ENCODE assay signal across 8 cellular contexts in genomic region chr3:138686771-138687221, GRCh38.
DNase-seq lines count a peak whose midpoint lies in the region; ATAC-seq and TF ChIP-seq lines count a peak whose summit lies in the region.

No MANE protein-coding gene starts in this region.

- H3K9me1 ChIP-seq in IMR-90 (ENCODE audit: insufficient read depth, low read length) = no peaks in the 10 kb centered on the region

- no peak overlapping the region for H4K5ac ChIP-seq in IMR-90 (ENCODE audit: low read depth, low read length)

- peak overlapping the region; percentile 1; the same call in 1 of the 2 replicates for H3K4me2 ChIP-seq in IMR-90 (ENCODE audit: low read depth, low read length)

- DNase-seq in NCI-H2196 (lab: John Stamatoyannopoulos, UW; ENCODE audit: unreplicated experiment) = peak; percentile 50
- no peak for DNase-seq in NCI-H2196 treated with DMSO at 0.1 percent for 48 hours (lab: John Stamatoyannopoulos, UW; ENCODE audit: unreplicated experiment)
- DNase-seq in IMR-90 = peak; percentile 89
- no peak for DNase-seq in central memory CD8-positive, alpha-beta T cell (ENCODE audit: low spot score in 2 of 2)
- peak in 1 of 2 donors; percentile 21 for DNase-seq in stimulated activated naive CD8-positive, alpha-beta T cell treated with anti-CD3 and anti-CD28 coated beads, Interleukin-15, amount 100 ng/mL, for 72 hours
- no peak for DNase-seq in esophagus muscularis mucosa (ENCODE audit: extremely low spot score)
- DNase-seq in anterior cingulate cortex (lab: John Stamatoyannopoulos, UW) = no peak

- CTCF ChIA-PET in IMR-90 (lab: Yijun Ruan, JAX) = interaction anchor here (0.6 to 3.3 kb wide), 5 partner anchors 17 to 237 kb away, joined by 3 to 12 read pairs (median 3); no protein-coding TSS in a partner anchor

- H3K27me3 ChIP-seq in IMR-90 (ENCODE audit: control insufficient read depth, insufficient read depth, low read length) = no peaks in the 10 kb centered on the region
- H3K27me3 ChIP-seq in esophagus muscularis mucosa = no peaks in the 10 kb centered on the region

- no peaks in the 10 kb centered on the region for H3K36me3 ChIP-seq in IMR-90 (ENCODE audit: control insufficient read depth, insufficient read depth, low read length)
- H3K36me3 ChIP-seq in esophagus muscularis mucosa = peaks cover 0 to 49% (median 30%) of the 10 kb centered on the region in 4 donors

- no peak overlapping the region for H3K27ac ChIP-seq in IMR-90 (ENCODE audit: insufficient read depth, low read length)
- peak overlapping the region in 1 of 4 donors; percentile 27 for H3K27ac ChIP-seq in esophagus muscularis mucosa (replicated peaks in 1 of 4)

- H2BK15ac ChIP-seq in IMR-90 (ENCODE audit: low read depth, low read length) = no peak overlapping the region

- TF ChIP-seq RAD21 in IMR-90 (IDR thresholded peaks at IDR 0.05; ENCODE audit: low read length) = no peak

- no peak overlapping the region for H2AK5ac ChIP-seq in IMR-90 (ENCODE audit: low read depth, low read length)

- no peak overlapping the region for H3K4me3 Mint-ChIP-seq in central memory CD8-positive, alpha-beta T cell
- H3K4me3 Mint-ChIP-seq in stimulated activated naive CD8-positive, alpha-beta T cell treated with anti-CD3 and anti-CD28 coated beads, Interleukin-15, amount 100 ng/mL, for 72 hours = peak overlapping the region in 1 of 2 donors; percentile 41

- TF ChIP-seq EP300 in esophagus muscularis mucosa (IDR thresholded peaks at IDR 0.05) = no peak

- dilution Hi-C loops in IMR-90 (cut with HindIII; ENCODE audit: low sequenced_read_pairs, unreplicated experiment) = no loop called here

- no peak overlapping the region for H2BK20ac ChIP-seq in IMR-90 (ENCODE audit: low read depth, low read length)

- 0 out of 2 replicates have a peak overlapping the region, but pooled peaks have one; percentile 2 for H3K14ac ChIP-seq in IMR-90 (replicated peaks; ENCODE audit: low read depth, low read length)

- no peak for TF ChIP-seq CTCF in IMR-90 (conservative IDR thresholded peaks at IDR 0.05; ENCODE audit: low read depth, low read length)
- TF ChIP-seq CTCF in esophagus muscularis mucosa (IDR thresholded peaks at IDR 0.05) = no peak

- no peaks in the 10 kb centered on the region for H3K79me1 ChIP-seq in IMR-90 (ENCODE audit: low read depth in 1 of 2, low read length in 2 of 2)

- no peak overlapping the region for H4K91ac ChIP-seq in IMR-90 (ENCODE audit: insufficient read depth, low read depth, low read length)

- H3K9ac ChIP-seq in IMR-90 (ENCODE audit: low read depth, low read length) = no peak overlapping the region

- no peak overlapping the region for H2AK9ac ChIP-seq in IMR-90 (replicated peaks; ENCODE audit: low read depth, low read length, poor library complexity)

- no peaks in the 10 kb centered on the region for H3K27me3 Mint-ChIP-seq in central memory CD8-positive, alpha-beta T cell
- no peaks in the 10 kb centered on the region for H3K27me3 Mint-ChIP-seq in stimulated activated naive CD8-positive, alpha-beta T cell treated with anti-CD3 and anti-CD28 coated beads, Interleukin-15, amount 100 ng/mL, for 72 hours

- TF ChIP-seq POLR2A in IMR-90 (IDR thresholded peaks at IDR 0.05; ENCODE audit: low read depth, low read length) (no peak), esophagus muscularis mucosa (IDR thresholded peaks at IDR 0.05; ENCODE audit: low read depth) (no peak)

- intact Hi-C loops in IMR-90 (cut with micrococcal nuclease) = loop anchor here (1.0 to 5.0 kb wide), 2 partner anchors 8 to 209 kb away; no protein-coding TSS in a partner anchor
- intact Hi-C loops in esophagus muscularis mucosa (cut with DNase I) = no loop called here

- no peaks in the 10 kb centered on the region for H4K20me1 ChIP-seq in IMR-90 (ENCODE audit: insufficient read depth, low read length)

- no peak overlapping the region for H3K18ac ChIP-seq in IMR-90 (ENCODE audit: low read depth, low read length)

- H2BK120ac ChIP-seq in IMR-90 (ENCODE audit: low read depth, low read length) = no peak overlapping the region

- H3K9me3 ChIP-seq in IMR-90 (ENCODE audit: control insufficient read depth, insufficient read depth, low read length) (no peaks in the 10 kb centered on the region), esophagus muscularis mucosa (no peaks in the 10 kb centered on the region)

- no peak overlapping the region; a peak in 1 of 4 replicates for H4K8ac ChIP-seq in IMR-90 (ENCODE audit: low read depth in 2 of 2, low read length in 2 of 2)

- ATAC-seq in GM21717 (IDR thresholded peaks at IDR 0.05; ENCODE audit: unreplicated experiment) (peak; percentile 99), IMR-90 (ENCODE audit: low read depth) (peak; percentile 88)
- ATAC-seq in central memory CD8-positive, alpha-beta T cell (replicated peaks; ENCODE audit: extremely low read depth, poor library complexity, severe bottlenecking) = peak; percentile 76
- ATAC-seq in stimulated activated naive CD8-positive, alpha-beta T cell treated with anti-CD3 and anti-CD28 coated beads, Interleukin-15, amount 100 ng/mL, for 72 hours = peak; percentile 96

- in situ Hi-C loops in IMR-90 (cut with MboI; ENCODE audit: low sequenced_read_pairs) = loop anchor here (25.0 kb wide), 1 partner anchor 651 kb away; the partner anchor contains the start of gene MRPS22

- H3K4me1 ChIP-seq in IMR-90 (ENCODE audit: control insufficient read depth, insufficient read depth, low read length) = peaks cover 4% of the 10 kb centered on the region
- H3K4me1 ChIP-seq in esophagus muscularis mucosa = peaks cover 0 to 4% (median 0%) of the 10 kb centered on the region in 4 donors

- no peaks in the 10 kb centered on the region for H3K9me3 Mint-ChIP-seq in central memory CD8-positive, alpha-beta T cell
- no peaks in the 10 kb centered on the region for H3K9me3 Mint-ChIP-seq in stimulated activated naive CD8-positive, alpha-beta T cell treated with anti-CD3 and anti-CD28 coated beads, Interleukin-15, amount 100 ng/mL, for 72 hours

- H2AFZ ChIP-seq in IMR-90 (replicated peaks; ENCODE audit: low read length, poor library complexity) = no peak overlapping the region

- POLR2A ChIA-PET in IMR-90 (lab: Charles Lee; ENCODE audit: unreplicated experiment) = no interaction called here

- BruUV-seq in IMR-90 (replicated peaks; lab: Mats Ljungman, UMichigan) = no TSS peak

- H3K23ac ChIP-seq in IMR-90 (ENCODE audit: low read depth, low read length) = no peak overlapping the region

- no peak overlapping the region for H3K56ac ChIP-seq in IMR-90 (ENCODE audit: extremely low read depth, insufficient read depth, low read length)

- H3K36me3 Mint-ChIP-seq in central memory CD8-positive, alpha-beta T cell (ENCODE audit: insufficient read depth) = peaks cover 21% of the 10 kb centered on the region

- H3K4me1 Mint-ChIP-seq in central memory CD8-positive, alpha-beta T cell = peaks cover 8% of the 10 kb centered on the region
- peaks cover 12% of the 10 kb centered on the region for H3K4me1 Mint-ChIP-seq in stimulated activated naive CD8-positive, alpha-beta T cell treated with anti-CD3 and anti-CD28 coated beads, Interleukin-15, amount 100 ng/mL, for 72 hours

- no peak overlapping the region for H3K4ac ChIP-seq in IMR-90 (ENCODE audit: low read depth, low read length)

- H3K4me3 ChIP-seq in IMR-90 (ENCODE audit: insufficient read depth, low read depth, low read length) (no peak overlapping the region), esophagus muscularis mucosa (no peak overlapping the region)

- peak overlapping the region; percentile 82 for H2BK5ac ChIP-seq in IMR-90 (ENCODE audit: low read depth, low read length, poor library complexity, severe bottlenecking)

- peak overlapping the region; percentile 16 for H3K27ac Mint-ChIP-seq in central memory CD8-positive, alpha-beta T cell (ENCODE audit: low read depth)
- H3K27ac Mint-ChIP-seq in stimulated activated naive CD8-positive, alpha-beta T cell treated with anti-CD3 and anti-CD28 coated beads, Interleukin-15, amount 100 ng/mL, for 72 hours = peak overlapping the region; percentile 27 to 94

TF ChIP-seq in IMR-90, 13 proteins besides CTCF, POLR2A, EP300 and RAD21:
- TF ChIP-seq RCOR1 (IDR thresholded peaks at IDR 0.05; ENCODE audit: insufficient replicate concordance, low read length) (no peak), BHLHE40 (IDR thresholded peaks at IDR 0.05; ENCODE audit: low read depth, low read length) (no peak), RFX5 (IDR thresholded peaks at IDR 0.05; ENCODE audit: low read depth, low read length) (no peak), NFE2L2 (IDR thresholded peaks at IDR 0.05; ENCODE audit: low read depth, low read length) (no peak), CHD1 (IDR thresholded peaks at IDR 0.05; ENCODE audit: low read depth, low read length) (no peak), FOS (IDR thresholded peaks at IDR 0.05; ENCODE audit: low read depth, low read length) (no peak), ELK1 (IDR thresholded peaks at IDR 0.05; ENCODE audit: borderline replicate concordance, low read depth, low read length) (no peak), MAZ (IDR thresholded peaks at IDR 0.05; ENCODE audit: borderline replicate concordance, low read depth, low read length) (no peak), SMC3 (IDR thresholded peaks at IDR 0.05; ENCODE audit: low read depth, low read length) (no peak), MAFK (IDR thresholded peaks at IDR 0.05; ENCODE audit: low read depth, low read length) (no peak)
- TF ChIP-seq, protein P1, sequence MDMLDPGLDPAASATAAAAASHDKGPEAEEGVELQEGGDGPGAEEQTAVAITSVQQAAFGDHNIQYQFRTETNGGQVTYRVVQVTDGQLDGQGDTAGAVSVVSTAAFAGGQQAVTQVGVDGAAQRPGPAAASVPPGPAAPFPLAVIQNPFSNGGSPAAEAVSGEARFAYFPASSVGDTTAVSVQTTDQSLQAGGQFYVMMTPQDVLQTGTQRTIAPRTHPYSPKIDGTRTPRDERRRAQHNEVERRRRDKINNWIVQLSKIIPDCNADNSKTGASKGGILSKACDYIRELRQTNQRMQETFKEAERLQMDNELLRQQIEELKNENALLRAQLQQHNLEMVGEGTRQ (IDR thresholded peaks at IDR 0.05; ENCODE audit: low read depth, low read length) = no peak
TF ChIP-seq in IMR-90: peak in this region for 0.

Comparison
In these comparisons a context has a peak if more than half of its experiments do, and no peak if none do; other contexts are left out.
1. DNase-seq: peak in NCI-H2196 (single experiment) and IMR-90 (single experiment); none in NCI-H2196 treated with DMSO at 0.1 percent for 48 hours (single experiment), central memory CD8-positive, alpha-beta T cell (0 of 2), esophagus muscularis mucosa (single experiment) and anterior cingulate cortex (0 of 58).
2. Peak in every context shown above with its lines, with median percentiles within 50 percentile points of each other: ATAC-seq.